8 cellular contexts compared by ENCODE assay signal in genomic region chr3:9352917-9353823, GRCh38. TPM values are rescaled to one million over a fixed set of nuclear protein-coding genes. Genes with fewer than 3 reads are reported as not detected.
DNase-seq lines count a peak whose midpoint lies in the region; ATAC-seq and TF ChIP-seq lines count a peak whose summit lies in the region.

No MANE protein-coding gene starts in this region.

- H3K4me3 ChIP-seq in OCI-LY1 (ENCODE audit: low read depth, low read length, poor library complexity, severe bottlenecking) (no peak overlapping the region), fibroblast of mammary gland (ENCODE audit: control insufficient read depth, low read depth, low read length) (no peak overlapping the region)

- no peaks in the 10 kb centered on the region for H3K9me3 ChIP-seq in OCI-LY1 (ENCODE audit: low read length)

- no peaks in the 10 kb centered on the region for H3K9me2 ChIP-seq in OCI-LY1 (ENCODE audit: low read depth, low read length)

- H3K27ac ChIP-seq in OCI-LY1 (ENCODE audit: low read depth, low read length, poor library complexity, severe bottlenecking): peak overlapping the region; percentile 69
- no peak overlapping the region for H3K27ac ChIP-seq in substantia nigra (ENCODE audit: low read depth, low read length, poor library complexity, severe bottlenecking)

- H3K79me2 ChIP-seq in OCI-LY1 (ENCODE audit: insufficient read depth, low read length): no peaks in the 10 kb centered on the region

- ATAC-seq in HG03378 (IDR thresholded peaks at IDR 0.05; ENCODE audit: unreplicated experiment) (peak; percentile 56), GM18502 (IDR thresholded peaks at IDR 0.05; ENCODE audit: poor library complexity, unreplicated experiment) (no peak)
- ATAC-seq in natural killer cell treated with Interleukin-12 subunit alpha and Interleukin-12 subunit beta and Interleukin-15 and Interleukin-18, amount 100 ng/mL, for 72 hours: peak in 1 of 2 donors; percentile 53

- no peaks in the 10 kb centered on the region for H4K20me1 ChIP-seq in OCI-LY1 (ENCODE audit: insufficient read depth, low read length)

- no peaks in the 10 kb centered on the region for H3K27me3 Mint-ChIP-seq in activated T-cell treated with anti-CD3 and anti-CD28 coated beads, Interleukin-2, amount 50 U/mL, for 24 hours
- H3K27me3 Mint-ChIP-seq in natural killer cell treated with Interleukin-12 subunit alpha and Interleukin-12 subunit beta and Interleukin-15 and Interleukin-18, amount 100 ng/mL, for 72 hours: peaks cover 0 to 1% of the 10 kb centered on the region in 2 donors

- no peak overlapping the region for H2AFZ ChIP-seq in OCI-LY1 (ENCODE audit: low read length)

- no peaks in the 10 kb centered on the region for H3K36me3 Mint-ChIP-seq in activated T-cell treated with anti-CD3 and anti-CD28 coated beads, Interleukin-2, amount 50 U/mL, for 24 hours (ENCODE audit: low read depth)
- no peaks in the 10 kb centered on the region for H3K36me3 Mint-ChIP-seq in natural killer cell treated with Interleukin-12 subunit alpha and Interleukin-12 subunit beta and Interleukin-15 and Interleukin-18, amount 100 ng/mL, for 72 hours

- H3F3A ChIP-seq in OCI-LY1 (ENCODE audit: insufficient read depth, low read length): peaks cover 4% of the 10 kb centered on the region; the same call in 1 of the 2 replicates

- no peak overlapping the region for H3K27ac Mint-ChIP-seq in activated T-cell treated with anti-CD3 and anti-CD28 coated beads, Interleukin-2, amount 50 U/mL, for 24 hours
- peak overlapping the region; percentile 20 to 58 for H3K27ac Mint-ChIP-seq in natural killer cell treated with Interleukin-12 subunit alpha and Interleukin-12 subunit beta and Interleukin-15 and Interleukin-18, amount 100 ng/mL, for 72 hours

- DNase-seq in GM03348 (ENCODE audit: low spot score): peak; percentile 82
- peak; percentile 51 for DNase-seq in activated T-cell treated with anti-CD3 and anti-CD28 coated beads, Interleukin-2, amount 50 U/mL, for 24 hours
- DNase-seq in fibroblast of mammary gland (ENCODE audit: low read depth): peak; percentile 81
- no peak for DNase-seq in natural killer cell treated with Interleukin-12 subunit alpha and Interleukin-12 subunit beta and Interleukin-15 and Interleukin-18, amount 100 ng/mL, for 72 hours (ENCODE audit: low spot score)
- peak in 42 of 49 donors; percentile 0 to 70 (median 43) for DNase-seq in substantia nigra (lab: John Stamatoyannopoulos, UW)

- no peak overlapping the region for H3K9ac ChIP-seq in OCI-LY1 (ENCODE audit: low read length)

- peak overlapping the region; percentile 13; the same call in 1 of the 2 replicates for H3K4me2 ChIP-seq in OCI-LY1 (ENCODE audit: low read length)

- no peaks in the 10 kb centered on the region for H3K36me3 ChIP-seq in OCI-LY1 (ENCODE audit: insufficient read depth, low read length)

- H3K27me3 ChIP-seq in OCI-LY1 (ENCODE audit: insufficient read depth, low read length): no peaks in the 10 kb centered on the region

- H3K4me3 Mint-ChIP-seq in activated T-cell treated with anti-CD3 and anti-CD28 coated beads, Interleukin-2, amount 50 U/mL, for 24 hours: no peak overlapping the region
- H3K4me3 Mint-ChIP-seq in natural killer cell treated with Interleukin-12 subunit alpha and Interleukin-12 subunit beta and Interleukin-15 and Interleukin-18, amount 100 ng/mL, for 72 hours: peak overlapping the region; percentile 47

- H3K4me1 ChIP-seq in OCI-LY1 (ENCODE audit: insufficient read depth, low read length, severe bottlenecking): peaks cover 20% of the 10 kb centered on the region

- H3K9me3 Mint-ChIP-seq in activated T-cell treated with anti-CD3 and anti-CD28 coated beads, Interleukin-2, amount 50 U/mL, for 24 hours: no peaks in the 10 kb centered on the region
- no peaks in the 10 kb centered on the region for H3K9me3 Mint-ChIP-seq in natural killer cell treated with Interleukin-12 subunit alpha and Interleukin-12 subunit beta and Interleukin-15 and Interleukin-18, amount 100 ng/mL, for 72 hours

- peak; percentile 98 for TF ChIP-seq CTCF in OCI-LY1 (IDR thresholded peaks at IDR 0.05; ENCODE audit: low read length)
- peak; percentile 94 for TF ChIP-seq CTCF in fibroblast of mammary gland (conservative IDR thresholded peaks at IDR 0.05; ENCODE audit: control insufficient read depth, insufficient read depth, low read depth, low read length)

- peaks cover 21% of the 10 kb centered on the region for H3K4me1 Mint-ChIP-seq in activated T-cell treated with anti-CD3 and anti-CD28 coated beads, Interleukin-2, amount 50 U/mL, for 24 hours (ENCODE audit: low read depth)
- peaks cover 17 to 28% of the 10 kb centered on the region in 2 donors for H3K4me1 Mint-ChIP-seq in natural killer cell treated with Interleukin-12 subunit alpha and Interleukin-12 subunit beta and Interleukin-15 and Interleukin-18, amount 100 ng/mL, for 72 hours (ENCODE audit: low read depth in 2 of 2)

RNA-seq across cellular contexts. Expression of gene THUMPD3, which starts 9.7 kb away (rescaled TPM):
- total RNA-seq in natural killer cell treated with Interleukin-12 subunit alpha and Interleukin-12 subunit beta and Interleukin-15 and Interleukin-18, amount 100 ng/mL, for 72 hours: 10 to 100 TPM; 54.3 to 55.9 TPM

RNA-seq across cellular contexts. Expression of gene SETD5, which starts 44.2 kb away (rescaled TPM):
- total RNA-seq in natural killer cell treated with Interleukin-12 subunit alpha and Interleukin-12 subunit beta and Interleukin-15 and Interleukin-18, amount 100 ng/mL, for 72 hours: 100 to 1,000 TPM; 131 to 188 TPM
